14 cellular contexts compared by ENCODE assay signal in the genomic region with DNA sequence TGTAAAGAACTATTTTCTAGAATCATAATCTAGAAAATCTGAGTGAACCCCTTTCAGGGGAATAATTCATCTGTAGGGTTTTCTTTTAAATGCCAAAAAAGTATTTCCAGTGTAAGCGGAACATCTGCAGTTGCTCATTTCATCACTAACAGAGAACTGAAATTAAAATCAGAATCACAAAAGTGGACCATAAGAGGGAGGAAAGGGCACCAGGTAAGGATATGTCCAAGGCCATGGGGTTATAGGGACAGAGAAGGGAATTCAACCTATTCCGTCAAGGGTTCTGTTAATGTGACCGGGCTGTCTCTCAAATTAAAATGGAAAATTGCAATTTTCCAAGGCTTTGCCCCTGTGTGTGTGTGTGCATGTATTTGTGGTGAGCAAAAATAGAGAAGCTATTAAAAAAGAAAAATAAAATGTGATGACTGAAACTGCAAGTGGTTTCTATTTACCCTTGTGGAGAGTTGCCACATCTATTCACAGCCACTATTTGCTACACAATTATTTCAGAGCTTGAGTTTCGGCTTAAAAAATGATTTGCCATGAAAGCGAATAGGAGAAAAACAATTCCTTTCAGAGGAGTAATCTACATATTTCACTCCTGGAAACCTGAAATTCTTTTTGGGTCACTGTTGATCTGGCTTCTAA. TPM values are rescaled to one million over a fixed set of nuclear protein-coding genes. Genes with fewer than 3 reads are reported as not detected.
A peak's percentile ranks its signal among the peaks of the same experiment; 100 is the strongest.
DNase-seq lines count a peak whose midpoint lies in the region; ATAC-seq and TF ChIP-seq lines count a peak whose summit lies in the region.
"Had no signal": no experiment of that assay in that cellular context is flagged by ENCODE, and none has a peak within 500 bp of the region (broad histone marks: within the 10 kb centered on the region; RNA-seq: fewer than 3 reads in every experiment).

No MANE protein-coding gene starts in this region.

- peaks cover 55% of the 10 kb centered on the region for H3K4me1 Mint-ChIP-seq in mesothelial cell of epicardium

- no peak for TF ChIP-seq POLR2A in lower leg skin (IDR thresholded peaks at IDR 0.05)

- 59 to 75% methylated on average over 5 of the region's 5 CpGs for WGBS in lower leg skin, 2 donors

- TF ChIP-seq CTCF in mesothelial cell of epicardium (IDR thresholded peaks at IDR 0.05; ENCODE audit: unreplicated experiment) (no peak), lower leg skin (IDR thresholded peaks at IDR 0.05) (no peak), brain microvascular endothelial cell (IDR thresholded peaks at IDR 0.05; ENCODE audit: low read depth, low read length, missing control alignments) (no peak)

- no peaks in the 10 kb centered on the region for H3K9me3 ChIP-seq in SJCRH30 (replicated peaks)
- H3K9me3 ChIP-seq: neutrophil had no signal

- no peaks in the 10 kb centered on the region for H3K9me3 Mint-ChIP-seq in mesothelial cell of epicardium

- ATAC-seq in HG02610 (IDR thresholded peaks at IDR 0.05; ENCODE audit: unreplicated experiment) = peak; percentile 60
- ATAC-seq: stimulated activated naive CD8-positive, alpha-beta T cell treated with anti-CD3 and anti-CD28 coated beads, Interleukin-15, Interleukin-2, amounts not matched to agents 100 U/mL and 50 U/mL, for 24 hours had no signal

- H3K27ac Mint-ChIP-seq in mesothelial cell of epicardium = peak overlapping the region; percentile 94

- no peak overlapping the region for H3K4me3 Mint-ChIP-seq in mesothelial cell of epicardium

- H3K4me3 ChIP-seq in SJCRH30 (no peak overlapping the region), lower leg skin (ENCODE audit: low read depth, poor library complexity, severe bottlenecking) (no peak overlapping the region), brain microvascular endothelial cell (ENCODE audit: low read depth, low read length) (no peak overlapping the region)

- intact Hi-C loops in lower leg skin (cut with DNase I; ENCODE audit: low total_unique reads) = no loop called here

- H3K36me3 ChIP-seq in SJCRH30 = peaks cover 16% of the 10 kb centered on the region; the same call in 1 of the 2 replicates
- no peaks in the 10 kb centered on the region for H3K36me3 ChIP-seq in brain microvascular endothelial cell (replicated peaks)
- H3K36me3 ChIP-seq: neutrophil had no signal

- in situ Hi-C loops in brain microvascular endothelial cell (cut with HindIII; ENCODE audit: low pct_ligation_motif_present, low sequenced_read_pairs) = no loop called here

- H3K27ac ChIP-seq in SJCRH30 = peak overlapping the region; percentile 77
- no peak overlapping the region for H3K27ac ChIP-seq in brain microvascular endothelial cell
- H3K27ac ChIP-seq: neutrophil had no signal

- H3K27me3 ChIP-seq in SJCRH30 (no peaks in the 10 kb centered on the region), brain microvascular endothelial cell (replicated peaks) (no peaks in the 10 kb centered on the region)
- H3K27me3 ChIP-seq: neutrophil had no signal

- H3K27me3 Mint-ChIP-seq in mesothelial cell of epicardium (ENCODE audit: low read depth) = no peaks in the 10 kb centered on the region

- peaks cover 44% of the 10 kb centered on the region for H3K4me1 ChIP-seq in SJCRH30

- peak; percentile 48 for DNase-seq in GM04503 (ENCODE audit: low read depth)
- no peak for DNase-seq in SJCRH30
- no peak for DNase-seq in mesothelial cell of epicardium (ENCODE audit: low spot score in 2 of 2, unreplicated experiment in 2 of 2)
- DNase-seq in activated CD8-positive, alpha-beta memory T cell treated with anti-CD3 and anti-CD28 coated beads, Interleukin-2, amount 50 U/mL, for 48 hours = no peak
- no peak for DNase-seq in lower leg skin (ENCODE audit: low spot score in 2 of 2)
- no peak for DNase-seq in cerebellar nuclear complex (lab: John Stamatoyannopoulos, UW)
- no peak for DNase-seq in brain microvascular endothelial cell
- DNase-seq: activated T-cell treated with anti-CD3 and anti-CD28 coated beads, Interleukin-2, amount 50 U/mL, for 1 hour; GF-D8; islet precursor cell; NCI-H1048; stimulated activated naive CD8-positive, alpha-beta T cell treated with anti-CD3 and anti-CD28 coated beads, Interleukin-15, Interleukin-2, amounts not matched to agents 100 U/mL and 50 U/mL, for 24 hours had no signal

- no peaks in the 10 kb centered on the region for H3K36me3 Mint-ChIP-seq in mesothelial cell of epicardium

RNA-seq across cellular contexts. Expression of gene APP, which starts 53.1 kb away (rescaled TPM):
- total RNA-seq in SJCRH30 (2014; rRNA removed; shearing (Covaris generic)) = 369 and 399 TPM in 2 replicates
- total RNA-seq in mesothelial cell of epicardium = 489 to 500 TPM (median 495 TPM) in 3 replicates
- total RNA-seq in lower leg skin = 100 to 1,000 TPM; 240 to 403 (median 331) TPM
